35 cellular contexts compared by ENCODE assay signal in the genomic region with DNA sequence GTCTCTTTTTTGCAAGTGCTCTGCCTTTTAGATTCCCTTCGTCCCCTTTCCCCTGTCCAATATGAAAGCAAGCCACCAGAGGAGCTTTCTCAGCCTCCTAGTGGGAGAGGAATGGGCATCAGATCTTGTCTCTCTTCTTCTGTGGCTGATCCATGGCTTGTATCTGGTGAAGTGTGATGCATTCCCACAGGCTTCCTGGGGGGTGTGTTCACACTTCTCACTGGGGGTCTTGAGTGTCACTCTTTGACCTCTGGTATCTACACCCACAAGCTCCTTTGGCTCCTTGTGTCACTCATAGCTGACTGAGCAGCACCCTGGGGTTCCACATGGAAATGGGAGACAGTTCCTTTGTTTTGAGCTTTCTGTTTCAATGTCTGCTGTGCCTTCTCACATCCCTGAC.
"Had no signal": no experiment of that assay in that cellular context is flagged by ENCODE, and none has a peak within 500 bp of the region (broad histone marks: within the 10 kb centered on the region; RNA-seq: fewer than 3 reads in every experiment).

No MANE protein-coding gene starts in this region.

- ATAC-seq: activated naive CD4-positive, alpha-beta T cell treated with anti-CD3 and anti-CD28 coated beads, Interleukin-2, amount 50 U/mL, for 72 hours; activated naive CD8-positive, alpha-beta T cell treated with anti-CD3 and anti-CD28 coated beads, Interleukin-2, amount 50 U/mL, for 24 hours; activated T-cell treated with anti-CD3 and anti-CD28 coated beads, Interleukin-2, amount 50 U/mL, for 4 hours; activated T-cell treated with anti-CD3 and anti-CD28 coated beads, Interleukin-2, amount 50 U/mL, for 72 hours; activated T-helper 17 cell treated with anti-CD3 and anti-CD28 coated beads, Interleukin-2, amount 50 U/mL, for 72 hours; body of pancreas had no signal

- H3K27me3 ChIP-seq: adrenal gland, ascending aorta, body of pancreas, brain microvascular endothelial cell, breast epithelium, cardiac muscle cell had no signal

- DNase-seq: activated effector memory CD4-positive, alpha-beta T cell treated with anti-CD3 and anti-CD28 coated beads, Interleukin-2, amount 50 U/mL, for 16 hours; activated effector memory CD4-positive, alpha-beta T cell treated with Interleukin-2 at 50 U/mL for 16 hours; activated gamma-delta T cell; activated gamma-delta T cell treated with Interleukin-2 at 50 U/mL for 16 hours; activated naive CD4-positive, alpha-beta T cell; activated naive CD4-positive, alpha-beta T cell treated with anti-CD3 and anti-CD28 coated beads for 36 hours; activated naive CD4-positive, alpha-beta T cell treated with anti-CD3 and anti-CD28 coated beads, Interleukin-2, amount 10 ng/mL, durations not matched to agents 7 days and 5 days; activated naive CD4-positive, alpha-beta T cell treated with anti-CD3 and anti-CD28 coated beads, Interleukin-2, amount 50 U/mL, for 16 hours; activated naive CD4-positive, alpha-beta T cell treated with Interleukin-2 at 50 U/mL for 16 hours; activated naive CD8-positive, alpha-beta T cell treated with anti-CD3 and anti-CD28 coated beads for 36 hours; activated naive CD8-positive, alpha-beta T cell treated with anti-CD3 and anti-CD28 coated beads, Interleukin-2, amount 10 ng/mL, durations not matched to agents 7 days and 5 days; activated naive CD8-positive, alpha-beta T cell treated with anti-CD3 and anti-CD28 coated beads, Interleukin-2, amount 50 U/mL, for 24 hours; activated T-cell treated with anti-CD3 and anti-CD28 coated beads for 4 hours; activated T-cell treated with anti-CD3 and anti-CD28 coated beads, Interleukin-2, amount 50 U/mL, for 1 hour; activated T-cell treated with anti-CD3 and anti-CD28 coated beads, Interleukin-2, amount 50 U/mL, for 24 hours; activated T-cell treated with anti-CD3 and anti-CD28 coated beads, Interleukin-2, amount 50 U/mL, for 4 hours; activated T-cell treated with anti-CD3 and anti-CD28 coated beads, Interleukin-2, amount 50 U/mL, for 48 hours; activated T-cell treated with anti-CD3 and anti-CD28 coated beads, Interleukin-2, amount 50 U/mL, for 72 hours; adrenal gland; amniotic stem cell; amygdala; anterior cingulate cortex; aorta; body of pancreas; brain microvascular endothelial cell; caudate nucleus; central memory CD4-positive, alpha-beta T cell; cerebellar nuclear complex had no signal

- H3K4me3 ChIP-seq: adrenal gland, ascending aorta, body of pancreas, breast epithelium, cardiac muscle cell had no signal

- H3K36me3 ChIP-seq: adrenal gland, ascending aorta, brain microvascular endothelial cell, breast epithelium, cardiac muscle cell had no signal

- H3K27ac ChIP-seq: adrenal gland, ascending aorta, body of pancreas, brain microvascular endothelial cell, breast epithelium, cardiac muscle cell had no signal

- FAIRE-seq: astrocyte, bronchial epithelial cell had no signal

- H3K9me3 ChIP-seq: adrenal gland, ascending aorta, body of pancreas, breast epithelium had no signal
